ENCODE assay signal across 20 cellular contexts in the genomic region with DNA sequence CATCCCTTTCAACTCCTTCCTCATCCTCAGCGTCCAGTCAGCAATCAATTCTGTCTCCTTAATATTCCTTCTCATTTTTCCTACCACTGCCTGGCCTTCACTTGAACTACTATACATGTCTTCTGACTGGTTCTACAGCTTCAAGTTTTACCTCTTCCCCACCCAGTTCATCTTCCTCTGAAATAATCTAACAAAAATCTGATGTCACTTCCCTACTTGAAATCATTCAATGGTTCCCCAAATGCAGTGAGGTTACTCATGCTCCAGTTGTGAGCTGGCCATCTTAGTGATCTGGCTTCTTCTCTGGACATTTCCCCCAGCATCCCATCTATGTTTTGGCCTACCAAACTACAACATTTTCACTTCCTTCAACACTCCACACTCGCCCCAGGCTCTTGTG. TPM values are rescaled to one million over a fixed set of nuclear protein-coding genes. Genes with fewer than 3 reads are reported as not detected.
"Had no signal": no experiment of that assay in that cellular context is flagged by ENCODE, and none has a peak within 500 bp of the region (broad histone marks: within the 10 kb centered on the region; RNA-seq: fewer than 3 reads in every experiment).

No MANE protein-coding gene starts in this region.

- H3K9me3 Mint-ChIP-seq: endodermal cell; natural killer cell; neural crest cell; stimulated activated memory B cell treated with anti-CD40 and anti-IgM and Interleukin-4, amounts not matched to agents 10 μg/mL and 1 μg/mL and 100 μg/mL, for 72 hours; stimulated activated naive CD8-positive, alpha-beta T cell treated with anti-CD3 and anti-CD28 coated beads, Interleukin-15, Interleukin-2, amounts not matched to agents 100 ng/mL and 50 ng/mL, for 24 hours had no signal

- H3K36me3 Mint-ChIP-seq: natural killer cell; stimulated activated memory B cell treated with anti-CD40 and anti-IgM and Interleukin-4, amounts not matched to agents 10 μg/mL and 1 μg/mL and 100 μg/mL, for 72 hours had no signal

- H3K27me3 Mint-ChIP-seq: stimulated activated memory B cell treated with anti-CD40 and anti-IgM and Interleukin-4, amounts not matched to agents 10 μg/mL and 1 μg/mL and 100 μg/mL, for 72 hours; stimulated activated naive CD8-positive, alpha-beta T cell treated with anti-CD3 and anti-CD28 coated beads, Interleukin-15, Interleukin-2, amounts not matched to agents 100 ng/mL and 50 ng/mL, for 24 hours had no signal

- H3K36me3 ChIP-seq: upper lobe of right lung, vagina had no signal

- DNase-seq: effector CD4-positive, alpha-beta T cell; endodermal cell; gastrocnemius medialis; heart right ventricle; islet precursor cell; mammary epithelial cell; natural killer cell; posterior cingulate gyrus; spleen; stimulated activated CD4-positive, alpha-beta T cell treated with anti-CD3 and anti-CD28 coated beads, Interleukin-15, amount 100 ng/mL, for 24 hours; stimulated activated CD4-positive, alpha-beta T cell treated with anti-CD3 and anti-CD28 coated beads, Interleukin-1b, Interleukin-23, amount 100 ng/mL, for 48 hours; stimulated activated CD4-positive, alpha-beta T cell treated with anti-CD3 and anti-CD28 coated beads, Interleukin-4, amount 100 ng/mL, for 24 hours; tibial artery; upper lobe of right lung had no signal

- ATAC-seq: gastrocnemius medialis; heart right ventricle; natural killer cell; sciatic nerve; stimulated activated memory B cell treated with anti-CD40 and anti-IgM and Interleukin-4, amounts not matched to agents 10 μg/mL and 1 μg/mL and 100 μg/mL, for 72 hours; upper lobe of right lung had no signal

- H3K4me1 ChIP-seq: esophagus muscularis mucosa, gastrocnemius medialis, heart right ventricle, spleen, tibial artery, upper lobe of right lung, vagina had no signal

- H3K9me3 ChIP-seq: esophagus muscularis mucosa, gastrocnemius medialis, heart right ventricle, spleen, tibial artery, upper lobe of right lung, vagina had no signal

- H3K27ac ChIP-seq: esophagus muscularis mucosa, gastrocnemius medialis, heart right ventricle, spleen, tibial artery, upper lobe of right lung, vagina had no signal

- H3K4me1 Mint-ChIP-seq: natural killer cell; neural crest cell; stimulated activated memory B cell treated with anti-CD40 and anti-IgM and Interleukin-4, amounts not matched to agents 10 μg/mL and 1 μg/mL and 100 μg/mL, for 72 hours had no signal

- H3K4me3 ChIP-seq: esophagus muscularis mucosa, gastrocnemius medialis, heart right ventricle, spleen, tibial artery, upper lobe of right lung, vagina had no signal

- H3K27ac Mint-ChIP-seq: endodermal cell; natural killer cell; stimulated activated memory B cell treated with anti-CD40 and anti-IgM and Interleukin-4, amounts not matched to agents 10 μg/mL and 1 μg/mL and 100 μg/mL, for 72 hours; stimulated activated naive CD8-positive, alpha-beta T cell treated with anti-CD3 and anti-CD28 coated beads, Interleukin-15, Interleukin-2, amounts not matched to agents 100 ng/mL and 50 ng/mL, for 24 hours had no signal

- H3K4me3 Mint-ChIP-seq: endodermal cell; natural killer cell; neural crest cell; stimulated activated memory B cell treated with anti-CD40 and anti-IgM and Interleukin-4, amounts not matched to agents 10 μg/mL and 1 μg/mL and 100 μg/mL, for 72 hours; stimulated activated naive CD8-positive, alpha-beta T cell treated with anti-CD3 and anti-CD28 coated beads, Interleukin-15, Interleukin-2, amounts not matched to agents 100 ng/mL and 50 ng/mL, for 24 hours had no signal

- H3K27me3 ChIP-seq: esophagus muscularis mucosa, gastrocnemius medialis, heart right ventricle, spleen, tibial artery, upper lobe of right lung, vagina had no signal

RNA-seq across cellular contexts. Expression of a gene that starts 16.4 kb away (rescaled TPM):
- total RNA-seq: vagina had no signal
